Comparison of ENCODE assay signal across 1 cellular context in genomic region chr1:228005511-228006033, GRCh38.
TF ChIP-seq lines count a peak whose summit lies in the region.

No MANE protein-coding gene starts in this region.

TF ChIP-seq in HepG2, 621 proteins besides CTCF, POLR2A, EP300 and RAD21:
- no peak for TF ChIP-seq CBFB (CRISPR knock-in tag; IDR thresholded peaks at IDR 0.05)
- no peak for TF ChIP-seq ISX (CRISPR knock-in tag; conservative IDR thresholded peaks at IDR 0.05)
- TF ChIP-seq ETV6 (CRISPR knock-in tag; conservative IDR thresholded peaks at IDR 0.05): no peak
- TF ChIP-seq ZNF550 (CRISPR knock-in tag; IDR thresholded peaks at IDR 0.05; ENCODE audit: borderline replicate concordance): no peak
- TF ChIP-seq ZNF563 (CRISPR knock-in tag; IDR thresholded peaks at IDR 0.05): no peak
- no peak for TF ChIP-seq LRRFIP1 (CRISPR knock-in tag; conservative IDR thresholded peaks at IDR 0.05)
- TF ChIP-seq NCOA5 (CRISPR knock-in tag; IDR thresholded peaks at IDR 0.05): no peak
- TF ChIP-seq ZNF30 (CRISPR knock-in tag; IDR thresholded peaks at IDR 0.05): no peak
- no peak for TF ChIP-seq CBX2 (IDR thresholded peaks at IDR 0.05; ENCODE audit: low read depth, low read length)
- no peak for TF ChIP-seq CBX2 (CRISPR knock-in tag; IDR thresholded peaks at IDR 0.05; ENCODE audit: low read depth)
- no peak for TF ChIP-seq ONECUT2 (CRISPR knock-in tag; IDR thresholded peaks at IDR 0.05)
- TF ChIP-seq, protein P1, sequence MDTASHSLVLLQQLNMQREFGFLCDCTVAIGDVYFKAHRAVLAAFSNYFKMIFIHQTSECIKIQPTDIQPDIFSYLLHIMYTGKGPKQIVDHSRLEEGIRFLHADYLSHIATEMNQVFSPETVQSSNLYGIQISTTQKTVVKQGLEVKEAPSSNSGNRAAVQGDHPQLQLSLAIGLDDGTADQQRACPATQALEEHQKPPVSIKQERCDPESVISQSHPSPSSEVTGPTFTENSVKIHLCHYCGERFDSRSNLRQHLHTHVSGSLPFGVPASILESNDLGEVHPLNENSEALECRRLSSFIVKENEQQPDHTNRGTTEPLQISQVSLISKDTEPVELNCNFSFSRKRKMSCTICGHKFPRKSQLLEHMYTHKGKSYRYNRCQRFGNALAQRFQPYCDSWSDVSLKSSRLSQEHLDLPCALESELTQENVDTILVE (CRISPR knock-in tag; IDR thresholded peaks at IDR 0.05): no peak
- TF ChIP-seq RBAK (CRISPR knock-in tag; IDR thresholded peaks at IDR 0.05): no peak
